In genomic region chr11:67482736-67483497, GRCh38 we compare ENCODE assay signal across 8 cellular contexts. TPM values are rescaled to one million over a fixed set of nuclear protein-coding genes. Genes with fewer than 3 reads are reported as not detected.
DNase-seq lines count a peak whose midpoint lies in the region; ATAC-seq, FAIRE-seq and TF ChIP-seq lines count a peak whose summit lies in the region.

TSS of gene AIP (plus strand) at chr11:67483026. CDS start at chr11:67483159, 133 bp downstream.

- DNase-seq in GM12891 (ENCODE audit: insufficient read length, low spot score) (peak; percentile 92), NCI-H1436 treated with DMSO at 0.1 percent for 48 hours (lab: John Stamatoyannopoulos, UW) (peak; percentile 80), T-cell (peak; percentile 93 to 99 (median 97)), cardiac septum (ENCODE audit: low spot score) (peak; percentile 99), pons (ENCODE audit: low spot score) (peak; percentile 99), type B pancreatic cell (ENCODE audit: extremely low spot score, unreplicated experiment) (peak; percentile 97)

- peak; percentile 49; the same call in 1 of the 2 replicates for TF ChIP-seq POLR2A in GM12891 (IDR thresholded peaks at IDR 0.05; ENCODE audit: low read depth, low read length)

- WGBS in adipose tissue, 3 donors: 2 to 3% (median 2%) methylated on average over 53 of the region's 53 CpGs

- POLR2A ChIA-PET in T-cell (lab: Charles Lee): no interaction called here

- CTCF ChIA-PET in T-cell (lab: Charles Lee): interaction anchor here in 1 of 2 donors (0.7 to 1.0 kb wide), 3 partner anchors 23 to 109 kb away, joined by 3 to 8 read pairs (median 4); partner anchors contain the start of genes CLCF1 and PPP1CA

- ATAC-seq in HG02840 (IDR thresholded peaks at IDR 0.05; ENCODE audit: low FRiP score, unreplicated experiment): peak; percentile 77
- peak; percentile 77 to 84 (median 83) for ATAC-seq in T-cell (replicated peaks in 1 of 4)

- no peak within 1 kb of the TSS for H3K27ac ChIP-seq in adipose tissue (ENCODE audit: low read depth, low read length)

- H3K27ac Mint-ChIP-seq in T-cell (peak within 1 kb of the TSS; percentile 99), type B pancreatic cell (peak within 1 kb of the TSS; percentile 92)

- H3K4me3 Mint-ChIP-seq in T-cell: peak within 1 kb of the TSS; percentile 86 to 98 (median 95)
- peak within 1 kb of the TSS; percentile 96 for H3K4me3 Mint-ChIP-seq in type B pancreatic cell

- peak; percentile 46 for TF ChIP-seq CTCF in type B pancreatic cell (conservative IDR thresholded peaks at IDR 0.05)

- intact Hi-C loops in cardiac septum (cut with DNase I): loop anchor here (1.0 kb wide), 1 partner anchor 82 kb away; the partner anchor contains the start of gene PPP1CA

- no peaks in the 10 kb centered on the region for H3K9me3 Mint-ChIP-seq in T-cell
- no peaks in the 10 kb centered on the region for H3K9me3 Mint-ChIP-seq in type B pancreatic cell

- H3K36me3 Mint-ChIP-seq in T-cell: peaks cover 10% of the 10 kb centered on the region
- peaks cover 7% of the 10 kb centered on the region for H3K36me3 Mint-ChIP-seq in type B pancreatic cell

- peaks cover 50 to 53% (median 52%) of the 10 kb centered on the region in 3 donors for H3K4me1 Mint-ChIP-seq in T-cell
- peaks cover 31% of the 10 kb centered on the region for H3K4me1 Mint-ChIP-seq in type B pancreatic cell (ENCODE audit: unreplicated experiment)

- FAIRE-seq in GM12891 (lab: Jason Lieb, UNC): peak; percentile 98

- no peaks in the 10 kb centered on the region for H3K27me3 Mint-ChIP-seq in T-cell
- peaks cover 3% of the 10 kb centered on the region for H3K27me3 Mint-ChIP-seq in type B pancreatic cell

TF ChIP-seq in GM12891, 5 proteins besides CTCF, POLR2A, EP300 and RAD21:
- no peak for TF ChIP-seq POLR2AphosphoS5 (IDR thresholded peaks at IDR 0.05; ENCODE audit: low read depth, low read length)
- TF ChIP-seq SPI1 (IDR thresholded peaks at IDR 0.05; ENCODE audit: low read depth, low read length): no peak
- no peak for TF ChIP-seq POU2F2 (IDR thresholded peaks at IDR 0.05; ENCODE audit: low read depth, low read length)
- no peak for TF ChIP-seq PAX5 (IDR thresholded peaks at IDR 0.05; ENCODE audit: insufficient read depth, low read length, severe bottlenecking)
- peak; percentile 81; the same call in 1 of the 2 replicates for TF ChIP-seq TAF1 (IDR thresholded peaks at IDR 0.05; ENCODE audit: low read depth, low read length)

RNA-seq across cellular contexts. Expression of gene AIP, which starts in this region (rescaled TPM):
- 94.7 TPM for polyA plus RNA-seq in GM12891 (2012; ENCODE audit: low read depth, missing spikeins)
- total RNA-seq in T-cell: 100 to 1,000 TPM; 114 to 168 (median 154) TPM
- 10 to 100 TPM; 52.0 to 93.9 (median 58.1) TPM for polyA plus RNA-seq in adipose tissue
- 43.6 TPM for total RNA-seq in cardiac septum
- total RNA-seq in type B pancreatic cell (ENCODE audit: low replicate concordance): 32.4 and 47.6 TPM in 2 replicates
